Comparison of ENCODE assay signal across 1 cellular context in genomic region chr7:22445871-22446270, GRCh38.
TF ChIP-seq lines count a peak whose summit lies in the region.

No MANE protein-coding gene starts in this region.

TF ChIP-seq in H1, 55 proteins besides CTCF, POLR2A, EP300 and RAD21:
- TF ChIP-seq GTF2F1 (IDR thresholded peaks at IDR 0.05; ENCODE audit: borderline replicate concordance, low read depth, low read length) (no peak), SP1 (IDR thresholded peaks at IDR 0.05; ENCODE audit: low read depth, low read length) (no peak), RBBP5 (IDR thresholded peaks at IDR 0.05; ENCODE audit: borderline replicate concordance, low read depth, low read length) (no peak), TBP (IDR thresholded peaks at IDR 0.05; ENCODE audit: low read depth, low read length) (no peak), TAF1 (IDR thresholded peaks at IDR 0.05; ENCODE audit: low read depth, low read length) (no peak), SUZ12 (IDR thresholded peaks at IDR 0.05; ENCODE audit: low read length) (no peak), RNF2 (IDR thresholded peaks at IDR 0.05; ENCODE audit: borderline replicate concordance, low read depth, low read length, missing control alignments, poor library complexity, severe bottlenecking) (no peak), BCL11A (IDR thresholded peaks at IDR 0.05; ENCODE audit: low read depth in 2 of 2, low read length in 2 of 2) (no peak), SIRT6 (IDR thresholded peaks at IDR 0.05; ENCODE audit: low read length) (no peak), SRF (IDR thresholded peaks at IDR 0.05; ENCODE audit: low read depth, low read length) (no peak)
